Comparison of ENCODE assay signal across 1 cellular context in genomic region chr12:106773945-106774807, GRCh38.
A peak's percentile ranks its signal among the peaks of the same experiment; 100 is the strongest.
TF ChIP-seq lines count a peak whose summit lies in the region.

A gene with protein sequence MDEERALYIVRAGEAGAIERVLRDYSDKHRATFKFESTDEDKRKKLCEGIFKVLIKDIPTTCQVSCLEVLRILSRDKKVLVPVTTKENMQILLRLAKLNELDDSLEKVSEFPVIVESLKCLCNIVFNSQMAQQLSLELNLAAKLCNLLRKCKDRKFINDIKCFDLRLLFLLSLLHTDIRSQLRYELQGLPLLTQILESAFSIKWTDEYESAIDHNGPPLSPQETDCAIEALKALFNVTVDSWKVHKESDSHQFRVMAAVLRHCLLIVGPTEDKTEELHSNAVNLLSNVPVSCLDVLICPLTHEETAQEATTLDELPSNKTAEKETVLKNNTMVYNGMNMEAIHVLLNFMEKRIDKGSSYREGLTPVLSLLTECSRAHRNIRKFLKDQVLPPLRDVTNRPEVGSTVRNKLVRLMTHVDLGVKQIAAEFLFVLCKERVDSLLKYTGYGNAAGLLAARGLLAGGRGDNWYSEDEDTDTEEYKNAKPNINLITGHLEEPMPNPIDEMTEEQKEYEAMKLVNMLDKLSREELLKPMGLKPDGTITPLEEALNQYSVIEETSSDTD (plus strand): TSS chr12:106774682. CDS start chr12:106774746, 64 bp downstream.

TF ChIP-seq in K562, 482 proteins besides CTCF, POLR2A, EP300 and RAD21 (continued from another document and continues in another):
- TF ChIP-seq, protein P1, sequence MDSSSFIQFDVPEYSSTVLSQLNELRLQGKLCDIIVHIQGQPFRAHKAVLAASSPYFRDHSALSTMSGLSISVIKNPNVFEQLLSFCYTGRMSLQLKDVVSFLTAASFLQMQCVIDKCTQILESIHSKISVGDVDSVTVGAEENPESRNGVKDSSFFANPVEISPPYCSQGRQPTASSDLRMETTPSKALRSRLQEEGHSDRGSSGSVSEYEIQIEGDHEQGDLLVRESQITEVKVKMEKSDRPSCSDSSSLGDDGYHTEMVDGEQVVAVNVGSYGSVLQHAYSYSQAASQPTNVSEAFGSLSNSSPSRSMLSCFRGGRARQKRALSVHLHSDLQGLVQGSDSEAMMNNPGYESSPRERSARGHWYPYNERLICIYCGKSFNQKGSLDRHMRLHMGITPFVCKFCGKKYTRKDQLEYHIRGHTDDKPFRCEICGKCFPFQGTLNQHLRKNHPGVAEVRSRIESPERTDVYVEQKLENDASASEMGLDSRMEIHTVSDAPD (CRISPR knock-in tag; IDR thresholded peaks at IDR 0.05) = no peak
- peak; percentile 77 for TF ChIP-seq ATF1 (CRISPR knock-in tag; IDR thresholded peaks at IDR 0.05)
- peak; percentile 99 for TF ChIP-seq ATF1 (tag; IDR thresholded peaks at IDR 0.05)
- TF ChIP-seq ZC3H8 (IDR thresholded peaks at IDR 0.05) = no peak
- TF ChIP-seq, protein P2, sequence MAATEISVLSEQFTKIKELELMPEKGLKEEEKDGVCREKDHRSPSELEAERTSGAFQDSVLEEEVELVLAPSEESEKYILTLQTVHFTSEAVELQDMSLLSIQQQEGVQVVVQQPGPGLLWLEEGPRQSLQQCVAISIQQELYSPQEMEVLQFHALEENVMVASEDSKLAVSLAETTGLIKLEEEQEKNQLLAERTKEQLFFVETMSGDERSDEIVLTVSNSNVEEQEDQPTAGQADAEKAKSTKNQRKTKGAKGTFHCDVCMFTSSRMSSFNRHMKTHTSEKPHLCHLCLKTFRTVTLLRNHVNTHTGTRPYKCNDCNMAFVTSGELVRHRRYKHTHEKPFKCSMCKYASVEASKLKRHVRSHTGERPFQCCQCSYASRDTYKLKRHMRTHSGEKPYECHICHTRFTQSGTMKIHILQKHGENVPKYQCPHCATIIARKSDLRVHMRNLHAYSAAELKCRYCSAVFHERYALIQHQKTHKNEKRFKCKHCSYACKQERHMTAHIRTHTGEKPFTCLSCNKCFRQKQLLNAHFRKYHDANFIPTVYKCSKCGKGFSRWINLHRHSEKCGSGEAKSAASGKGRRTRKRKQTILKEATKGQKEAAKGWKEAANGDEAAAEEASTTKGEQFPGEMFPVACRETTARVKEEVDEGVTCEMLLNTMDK (IDR thresholded peaks at IDR 0.05; ENCODE audit: borderline replicate concordance, insufficient read depth, low read depth, low read length, poor library complexity, severe bottlenecking) = peak; percentile 37
- TF ChIP-seq XRCC3 (IDR thresholded peaks at IDR 0.05) = no peak
- TF ChIP-seq ZBTB8A (IDR thresholded peaks at IDR 0.05; ENCODE audit: partially characterized antibody) = no peak
- TF ChIP-seq RUNX1 (IDR thresholded peaks at IDR 0.05; ENCODE audit: low read depth) = no peak
- TF ChIP-seq HINFP (tag; conservative IDR thresholded peaks at IDR 0.05; ENCODE audit: low read depth) = peak; percentile 99
- peak; percentile 56; the same call in 1 of the 2 replicates for TF ChIP-seq SREBF1 (IDR thresholded peaks at IDR 0.05; ENCODE audit: borderline replicate concordance, low read depth, low read length)
- TF ChIP-seq NR4A1 (CRISPR knock-in tag; IDR thresholded peaks at IDR 0.05) = 0 out of 2 replicates have a peak, but pooled peaks have one; percentile 19
- TF ChIP-seq NR4A1 (tag; IDR thresholded peaks at IDR 0.05) = no peak
- no peak for TF ChIP-seq ZNF133 (CRISPR knock-in tag; IDR thresholded peaks at IDR 0.05)
- no peak for TF ChIP-seq KLF10 (CRISPR knock-in tag; IDR thresholded peaks at IDR 0.05)
- TF ChIP-seq PTRF (tag; IDR thresholded peaks at IDR 0.05) = no peak
- TF ChIP-seq ZNF507 (tag; conservative IDR thresholded peaks at IDR 0.05) = no peak
- no peak for TF ChIP-seq RBM34 (IDR thresholded peaks at IDR 0.05; ENCODE audit: borderline replicate concordance, insufficient read depth, low read length)
- peak; percentile 51 for TF ChIP-seq NEUROD1 (IDR thresholded peaks at IDR 0.05; ENCODE audit: borderline replicate concordance, low read depth, low read length, partially characterized antibody)
- TF ChIP-seq SAFB (IDR thresholded peaks at IDR 0.05; ENCODE audit: borderline replicate concordance, low read depth, low read length) = no peak
- TF ChIP-seq, protein P3, sequence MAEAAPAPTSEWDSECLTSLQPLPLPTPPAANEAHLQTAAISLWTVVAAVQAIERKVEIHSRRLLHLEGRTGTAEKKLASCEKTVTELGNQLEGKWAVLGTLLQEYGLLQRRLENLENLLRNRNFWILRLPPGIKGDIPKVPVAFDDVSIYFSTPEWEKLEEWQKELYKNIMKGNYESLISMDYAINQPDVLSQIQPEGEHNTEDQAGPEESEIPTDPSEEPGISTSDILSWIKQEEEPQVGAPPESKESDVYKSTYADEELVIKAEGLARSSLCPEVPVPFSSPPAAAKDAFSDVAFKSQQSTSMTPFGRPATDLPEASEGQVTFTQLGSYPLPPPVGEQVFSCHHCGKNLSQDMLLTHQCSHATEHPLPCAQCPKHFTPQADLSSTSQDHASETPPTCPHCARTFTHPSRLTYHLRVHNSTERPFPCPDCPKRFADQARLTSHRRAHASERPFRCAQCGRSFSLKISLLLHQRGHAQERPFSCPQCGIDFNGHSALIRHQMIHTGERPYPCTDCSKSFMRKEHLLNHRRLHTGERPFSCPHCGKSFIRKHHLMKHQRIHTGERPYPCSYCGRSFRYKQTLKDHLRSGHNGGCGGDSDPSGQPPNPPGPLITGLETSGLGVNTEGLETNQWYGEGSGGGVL (CRISPR knock-in tag; IDR thresholded peaks at IDR 0.05) = no peak
- no peak for TF ChIP-seq MAFK (IDR thresholded peaks at IDR 0.05; ENCODE audit: low read length)
- TF ChIP-seq MLX (CRISPR knock-in tag; conservative IDR thresholded peaks at IDR 0.05) = no peak
- TF ChIP-seq, protein P4, sequence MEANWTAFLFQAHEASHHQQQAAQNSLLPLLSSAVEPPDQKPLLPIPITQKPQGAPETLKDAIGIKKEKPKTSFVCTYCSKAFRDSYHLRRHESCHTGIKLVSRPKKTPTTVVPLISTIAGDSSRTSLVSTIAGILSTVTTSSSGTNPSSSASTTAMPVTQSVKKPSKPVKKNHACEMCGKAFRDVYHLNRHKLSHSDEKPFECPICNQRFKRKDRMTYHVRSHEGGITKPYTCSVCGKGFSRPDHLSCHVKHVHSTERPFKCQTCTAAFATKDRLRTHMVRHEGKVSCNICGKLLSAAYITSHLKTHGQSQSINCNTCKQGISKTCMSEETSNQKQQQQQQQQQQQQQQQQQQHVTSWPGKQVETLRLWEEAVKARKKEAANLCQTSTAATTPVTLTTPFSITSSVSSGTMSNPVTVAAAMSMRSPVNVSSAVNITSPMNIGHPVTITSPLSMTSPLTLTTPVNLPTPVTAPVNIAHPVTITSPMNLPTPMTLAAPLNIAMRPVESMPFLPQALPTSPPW (CRISPR knock-in tag; IDR thresholded peaks at IDR 0.05) = peak; percentile 76
- 0 out of 2 replicates have a peak, but pooled peaks have one; percentile 61 for TF ChIP-seq E2F3 (CRISPR knock-in tag; IDR thresholded peaks at IDR 0.05)
- TF ChIP-seq EGR1 (conservative IDR thresholded peaks at IDR 0.05) = peak; percentile 82
- TF ChIP-seq, protein P5, sequence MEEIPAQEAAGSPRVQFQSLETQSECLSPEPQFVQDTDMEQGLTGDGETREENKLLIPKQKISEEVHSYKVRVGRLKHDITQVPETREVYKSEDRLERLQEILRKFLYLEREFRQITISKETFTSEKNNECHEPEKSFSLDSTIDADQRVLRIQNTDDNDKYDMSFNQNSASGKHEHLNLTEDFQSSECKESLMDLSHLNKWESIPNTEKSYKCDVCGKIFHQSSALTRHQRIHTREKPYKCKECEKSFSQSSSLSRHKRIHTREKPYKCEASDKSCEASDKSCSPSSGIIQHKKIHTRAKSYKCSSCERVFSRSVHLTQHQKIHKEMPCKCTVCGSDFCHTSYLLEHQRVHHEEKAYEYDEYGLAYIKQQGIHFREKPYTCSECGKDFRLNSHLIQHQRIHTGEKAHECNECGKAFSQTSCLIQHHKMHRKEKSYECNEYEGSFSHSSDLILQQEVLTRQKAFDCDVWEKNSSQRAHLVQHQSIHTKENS (CRISPR knock-in tag; IDR thresholded peaks at IDR 0.05) = no peak
- peak; percentile 30 for TF ChIP-seq SMAD1 (IDR thresholded peaks at IDR 0.05; ENCODE audit: low read depth, low read length, partially characterized antibody)
- TF ChIP-seq DNMT1 (IDR thresholded peaks at IDR 0.05) = no peak
- TF ChIP-seq ZNF778 (CRISPR knock-in tag; IDR thresholded peaks at IDR 0.05) = no peak
- TF ChIP-seq TSC22D4 (tag; IDR thresholded peaks at IDR 0.05) = no peak
- TF ChIP-seq ETV1 (tag; conservative IDR thresholded peaks at IDR 0.05; ENCODE audit: low read depth) = peak; percentile 96
- TF ChIP-seq, protein P6, sequence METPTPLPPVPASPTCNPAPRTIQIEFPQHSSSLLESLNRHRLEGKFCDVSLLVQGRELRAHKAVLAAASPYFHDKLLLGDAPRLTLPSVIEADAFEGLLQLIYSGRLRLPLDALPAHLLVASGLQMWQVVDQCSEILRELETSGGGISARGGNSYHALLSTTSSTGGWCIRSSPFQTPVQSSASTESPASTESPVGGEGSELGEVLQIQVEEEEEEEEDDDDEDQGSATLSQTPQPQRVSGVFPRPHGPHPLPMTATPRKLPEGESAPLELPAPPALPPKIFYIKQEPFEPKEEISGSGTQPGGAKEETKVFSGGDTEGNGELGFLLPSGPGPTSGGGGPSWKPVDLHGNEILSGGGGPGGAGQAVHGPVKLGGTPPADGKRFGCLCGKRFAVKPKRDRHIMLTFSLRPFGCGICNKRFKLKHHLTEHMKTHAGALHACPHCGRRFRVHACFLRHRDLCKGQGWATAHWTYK (CRISPR knock-in tag; IDR thresholded peaks at IDR 0.05) = no peak
- TF ChIP-seq ZFP36 (IDR thresholded peaks at IDR 0.05; ENCODE audit: low read depth, low read length, partially characterized antibody) = no peak
- TF ChIP-seq, protein P7, sequence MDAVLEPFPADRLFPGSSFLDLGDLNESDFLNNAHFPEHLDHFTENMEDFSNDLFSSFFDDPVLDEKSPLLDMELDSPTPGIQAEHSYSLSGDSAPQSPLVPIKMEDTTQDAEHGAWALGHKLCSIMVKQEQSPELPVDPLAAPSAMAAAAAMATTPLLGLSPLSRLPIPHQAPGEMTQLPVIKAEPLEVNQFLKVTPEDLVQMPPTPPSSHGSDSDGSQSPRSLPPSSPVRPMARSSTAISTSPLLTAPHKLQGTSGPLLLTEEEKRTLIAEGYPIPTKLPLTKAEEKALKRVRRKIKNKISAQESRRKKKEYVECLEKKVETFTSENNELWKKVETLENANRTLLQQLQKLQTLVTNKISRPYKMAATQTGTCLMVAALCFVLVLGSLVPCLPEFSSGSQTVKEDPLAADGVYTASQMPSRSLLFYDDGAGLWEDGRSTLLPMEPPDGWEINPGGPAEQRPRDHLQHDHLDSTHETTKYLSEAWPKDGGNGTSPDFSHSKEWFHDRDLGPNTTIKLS (IDR thresholded peaks at IDR 0.05; ENCODE audit: borderline replicate concordance, low read depth) = peak; percentile 90; the same call in 1 of the 2 replicates
- TF ChIP-seq ZNF174 (CRISPR knock-in tag; IDR thresholded peaks at IDR 0.05) = no peak
- TF ChIP-seq, protein P8, sequence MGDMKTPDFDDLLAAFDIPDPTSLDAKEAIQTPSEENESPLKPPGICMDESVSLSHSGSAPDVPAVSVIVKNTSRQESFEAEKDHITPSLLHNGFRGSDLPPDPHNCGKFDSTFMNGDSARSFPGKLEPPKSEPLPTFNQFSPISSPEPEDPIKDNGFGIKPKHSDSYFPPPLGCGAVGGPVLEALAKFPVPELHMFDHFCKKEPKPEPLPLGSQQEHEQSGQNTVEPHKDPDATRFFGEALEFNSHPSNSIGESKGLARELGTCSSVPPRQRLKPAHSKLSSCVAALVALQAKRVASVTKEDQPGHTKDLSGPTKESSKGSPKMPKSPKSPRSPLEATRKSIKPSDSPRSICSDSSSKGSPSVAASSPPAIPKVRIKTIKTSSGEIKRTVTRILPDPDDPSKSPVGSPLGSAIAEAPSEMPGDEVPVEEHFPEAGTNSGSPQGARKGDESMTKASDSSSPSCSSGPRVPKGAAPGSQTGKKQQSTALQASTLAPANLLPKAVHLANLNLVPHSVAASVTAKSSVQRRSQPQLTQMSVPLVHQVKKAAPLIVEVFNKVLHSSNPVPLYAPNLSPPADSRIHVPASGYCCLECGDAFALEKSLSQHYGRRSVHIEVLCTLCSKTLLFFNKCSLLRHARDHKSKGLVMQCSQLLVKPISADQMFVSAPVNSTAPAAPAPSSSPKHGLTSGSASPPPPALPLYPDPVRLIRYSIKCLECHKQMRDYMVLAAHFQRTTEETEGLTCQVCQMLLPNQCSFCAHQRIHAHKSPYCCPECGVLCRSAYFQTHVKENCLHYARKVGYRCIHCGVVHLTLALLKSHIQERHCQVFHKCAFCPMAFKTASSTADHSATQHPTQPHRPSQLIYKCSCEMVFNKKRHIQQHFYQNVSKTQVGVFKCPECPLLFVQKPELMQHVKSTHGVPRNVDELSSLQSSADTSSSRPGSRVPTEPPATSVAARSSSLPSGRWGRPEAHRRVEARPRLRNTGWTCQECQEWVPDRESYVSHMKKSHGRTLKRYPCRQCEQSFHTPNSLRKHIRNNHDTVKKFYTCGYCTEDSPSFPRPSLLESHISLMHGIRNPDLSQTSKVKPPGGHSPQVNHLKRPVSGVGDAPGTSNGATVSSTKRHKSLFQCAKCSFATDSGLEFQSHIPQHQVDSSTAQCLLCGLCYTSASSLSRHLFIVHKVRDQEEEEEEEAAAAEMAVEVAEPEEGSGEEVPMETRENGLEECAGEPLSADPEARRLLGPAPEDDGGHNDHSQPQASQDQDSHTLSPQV (IDR thresholded peaks at IDR 0.05) = peak; percentile 90
- TF ChIP-seq ARID1B (IDR thresholded peaks at IDR 0.05) = peak; percentile 53
- TF ChIP-seq ADNP (tag; IDR thresholded peaks at IDR 0.05) = no peak
- TF ChIP-seq ZNF24 (IDR thresholded peaks at IDR 0.05) = no peak
- no peak for TF ChIP-seq ATF2 (CRISPR knock-in tag; IDR thresholded peaks at IDR 0.05)
